Comparison of ENCODE assay signal across 20 cellular contexts in the genomic region with DNA sequence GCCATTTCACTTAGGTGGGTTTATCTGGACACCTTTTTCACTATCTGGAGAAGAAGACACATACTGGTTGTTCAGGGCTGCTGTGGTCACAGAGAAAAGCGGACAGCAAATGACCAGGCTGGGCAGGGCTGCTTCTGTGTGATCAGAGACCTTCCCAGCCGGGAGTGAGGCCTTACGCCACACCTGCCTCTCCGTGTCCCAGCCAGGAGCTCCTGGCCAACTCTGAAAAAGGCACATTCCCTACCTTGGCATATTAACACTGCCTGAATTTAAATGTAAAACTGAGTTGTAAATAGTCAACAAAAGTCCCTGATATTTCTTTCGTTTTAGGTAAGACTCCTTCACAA. TPM values are rescaled to one million over a fixed set of nuclear protein-coding genes. Genes with fewer than 3 reads are reported as not detected.
"Had no signal": no experiment of that assay in that cellular context is flagged by ENCODE, and none has a peak within 500 bp of the region (broad histone marks: within the 10 kb centered on the region; RNA-seq: fewer than 3 reads in every experiment).

No MANE protein-coding gene starts in this region.

- H3K4me3 Mint-ChIP-seq: activated naive CD8-positive, alpha-beta T cell; effector memory CD8-positive, alpha-beta T cell; nephron; stimulated activated naive CD8-positive, alpha-beta T cell treated with anti-CD3 and anti-CD28 coated beads, Interleukin-15, amount 100 ng/mL, for 72 hours had no signal

- H3K4me3 ChIP-seq: esophagus squamous epithelium, lung, right atrium auricular region had no signal

- H3K9me3 Mint-ChIP-seq: effector memory CD8-positive, alpha-beta T cell; nephron; stimulated activated naive CD8-positive, alpha-beta T cell treated with anti-CD3 and anti-CD28 coated beads, Interleukin-15, amount 100 ng/mL, for 72 hours had no signal

- H3K27me3 ChIP-seq: esophagus squamous epithelium, right atrium auricular region had no signal

- DNase-seq: activated CD4-positive, alpha-beta T cell treated with anti-CD3 and anti-CD28 coated beads for 1 hour; activated CD4-positive, alpha-beta T cell treated with anti-CD3 and anti-CD28 coated beads, Interleukin-2, amount 50 U/mL, for 4 hours; activated gamma-delta T cell; effector memory CD8-positive, alpha-beta T cell; esophagus squamous epithelium; midbrain; stimulated activated CD4-positive, alpha-beta T cell treated with anti-CD3 and anti-CD28 coated beads, Interleukin-2, amount 100 ng/mL, for 24 hours; stimulated activated naive CD8-positive, alpha-beta T cell treated with anti-CD3 and anti-CD28 coated beads, Interleukin-15, amount 100 ng/mL, for 72 hours; SW 1271; T-helper 2 cell; WERI-Rb-1 had no signal

- H3K9me3 ChIP-seq: esophagus squamous epithelium, right atrium auricular region had no signal

- H3K4me1 Mint-ChIP-seq: stimulated activated naive CD8-positive, alpha-beta T cell treated with anti-CD3 and anti-CD28 coated beads, Interleukin-15, amount 100 ng/mL, for 72 hours had no signal

- ATAC-seq: effector memory CD8-positive, alpha-beta T cell; stimulated activated naive CD8-positive, alpha-beta T cell treated with anti-CD3 and anti-CD28 coated beads, Interleukin-15, amount 100 ng/mL, for 72 hours had no signal

- H3K27me3 Mint-ChIP-seq: activated naive CD8-positive, alpha-beta T cell; stimulated activated naive CD8-positive, alpha-beta T cell treated with anti-CD3 and anti-CD28 coated beads, Interleukin-15, amount 100 ng/mL, for 72 hours had no signal

- H3K27ac Mint-ChIP-seq: activated naive CD8-positive, alpha-beta T cell; effector memory CD8-positive, alpha-beta T cell; nephron had no signal

- H3K27ac ChIP-seq: WERI-Rb-1 had no signal

RNA-seq across cellular contexts. Expression of gene SOST, which starts 9.1 kb away (rescaled TPM):
- total RNA-seq: activated CD8-positive, alpha-beta memory T cell treated with anti-CD3 and anti-CD28 coated beads for 36 hours; cerebellum; dermis microvascular lymphatic vessel endothelial cell; lung; right atrium auricular region; skeletal muscle tissue had no signal
- polyA plus RNA-seq: urinary bladder had no signal

RNA-seq across cellular contexts. Expression of gene CFAP97D1, which starts 12.5 kb away (rescaled TPM):
- total RNA-seq: activated CD8-positive, alpha-beta memory T cell treated with anti-CD3 and anti-CD28 coated beads for 36 hours; cerebellum; dermis microvascular lymphatic vessel endothelial cell; right atrium auricular region; skeletal muscle tissue; urinary bladder had no signal
